8 cellular contexts compared by ENCODE assay signal in the genomic region with DNA sequence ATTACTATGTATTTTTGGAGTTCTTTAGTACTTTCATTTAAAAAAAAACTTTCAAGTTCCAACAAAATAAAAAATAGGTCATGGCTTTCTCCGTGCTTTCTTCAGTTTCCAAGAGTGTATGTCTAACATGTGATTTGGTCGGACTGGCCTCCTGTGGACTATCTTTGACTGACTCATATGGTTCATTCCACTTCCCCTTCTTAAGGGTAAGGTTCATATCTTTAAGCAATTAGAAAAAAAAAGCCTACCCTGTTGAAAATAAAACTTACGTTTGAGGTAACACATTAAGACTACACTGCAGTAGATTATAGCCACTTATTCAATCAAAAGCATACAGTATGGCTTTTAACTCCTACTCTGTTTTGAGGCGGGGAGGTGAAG.
DNase-seq lines count a peak whose midpoint lies in the region; ATAC-seq and TF ChIP-seq lines count a peak whose summit lies in the region.

No MANE protein-coding gene starts in this region.

- no peak for TF ChIP-seq CTCF in AG09309 (IDR thresholded peaks at IDR 0.05; ENCODE audit: control insufficient read depth, insufficient read depth, low read depth, low read length, missing control alignments)

- H3K4me2 ChIP-seq in skeletal muscle satellite cell (ENCODE audit: low read length): peak overlapping the region; percentile 27

- H3K4me3 ChIP-seq in AG09309 (ENCODE audit: control insufficient read depth, low read depth, low read length) (no peak overlapping the region), skeletal muscle satellite cell (ENCODE audit: low read length) (no peak overlapping the region)

- POLR2A ChIA-PET in naive thymus-derived CD8-positive, alpha-beta T cell (lab: Charles Lee): no interaction called here

- H3K9me3 ChIP-seq in skeletal muscle satellite cell (replicated peaks; ENCODE audit: low read length): no peaks in the 10 kb centered on the region

- H3K36me3 Mint-ChIP-seq in activated naive CD8-positive, alpha-beta T cell treated with anti-CD3 and anti-CD28 coated beads, Interleukin-2, amount 50 U/mL, for 24 hours (ENCODE audit: low read depth): no peaks in the 10 kb centered on the region
- no peaks in the 10 kb centered on the region for H3K36me3 Mint-ChIP-seq in naive thymus-derived CD8-positive, alpha-beta T cell

- ATAC-seq in GM19395 (IDR thresholded peaks at IDR 0.05; ENCODE audit: unreplicated experiment) (peak; percentile 99), HG03175 (IDR thresholded peaks at IDR 0.05; ENCODE audit: unreplicated experiment) (peak; percentile 100)
- peak; percentile 72 for ATAC-seq in activated naive CD8-positive, alpha-beta T cell treated with anti-CD3 and anti-CD28 coated beads, Interleukin-2, amount 50 U/mL, for 24 hours
- no peak for ATAC-seq in naive thymus-derived CD8-positive, alpha-beta T cell

- H3K9ac ChIP-seq in skeletal muscle satellite cell (ENCODE audit: low read depth, low read length): no peak overlapping the region

- peak; percentile 53 for DNase-seq in AG09309 (ENCODE audit: low read depth)
- no peak for DNase-seq in activated naive CD8-positive, alpha-beta T cell treated with anti-CD3 and anti-CD28 coated beads, Interleukin-2, amount 50 U/mL, for 24 hours
- no peak for DNase-seq in naive thymus-derived CD8-positive, alpha-beta T cell
- no peak for DNase-seq in NCI-H1092 (lab: John Stamatoyannopoulos, UW)
- no peak for DNase-seq in dedifferentiated amniotic fluid mesenchymal stem cell (ENCODE audit: extremely low spot score)

- no peaks in the 10 kb centered on the region for H3K27me3 Mint-ChIP-seq in activated naive CD8-positive, alpha-beta T cell treated with anti-CD3 and anti-CD28 coated beads, Interleukin-2, amount 50 U/mL, for 24 hours
- H3K27me3 Mint-ChIP-seq in naive thymus-derived CD8-positive, alpha-beta T cell: peaks cover 0 to 1% (median 0%) of the 10 kb centered on the region in 5 donors

- peaks cover 18% of the 10 kb centered on the region for H3K4me1 Mint-ChIP-seq in activated naive CD8-positive, alpha-beta T cell treated with anti-CD3 and anti-CD28 coated beads, Interleukin-2, amount 50 U/mL, for 24 hours
- H3K4me1 Mint-ChIP-seq in naive thymus-derived CD8-positive, alpha-beta T cell: peaks cover 0 to 14% (median 8%) of the 10 kb centered on the region in 4 donors

- H3K36me3 ChIP-seq in skeletal muscle satellite cell (ENCODE audit: insufficient read depth, low read length): no peaks in the 10 kb centered on the region

- peaks cover 19% of the 10 kb centered on the region for H3K4me1 ChIP-seq in skeletal muscle satellite cell (ENCODE audit: control insufficient read depth, insufficient read depth, low read length)

- no peak overlapping the region for H3K4me3 Mint-ChIP-seq in activated naive CD8-positive, alpha-beta T cell treated with anti-CD3 and anti-CD28 coated beads, Interleukin-2, amount 50 U/mL, for 24 hours
- H3K4me3 Mint-ChIP-seq in naive thymus-derived CD8-positive, alpha-beta T cell: no peak overlapping the region

- no peaks in the 10 kb centered on the region for H3K27me3 ChIP-seq in skeletal muscle satellite cell (ENCODE audit: control insufficient read depth, insufficient read depth, low read length)

- no peaks in the 10 kb centered on the region for H3K9me3 Mint-ChIP-seq in activated naive CD8-positive, alpha-beta T cell treated with anti-CD3 and anti-CD28 coated beads, Interleukin-2, amount 50 U/mL, for 24 hours
- H3K9me3 Mint-ChIP-seq in naive thymus-derived CD8-positive, alpha-beta T cell: peaks cover 0 to 2% (median 0%) of the 10 kb centered on the region in 9 donors

- peak overlapping the region; percentile 19 for H3K27ac Mint-ChIP-seq in activated naive CD8-positive, alpha-beta T cell treated with anti-CD3 and anti-CD28 coated beads, Interleukin-2, amount 50 U/mL, for 24 hours
- peak overlapping the region in 2 of 10 donors; percentile 7 to 40 for H3K27ac Mint-ChIP-seq in naive thymus-derived CD8-positive, alpha-beta T cell

Comparison
In these comparisons a context has a peak if more than half of its experiments do, and no peak if none do; other contexts are left out.
1. ATAC-seq: peak in GM19395 (single experiment), HG03175 (single experiment) and activated naive CD8-positive, alpha-beta T cell treated with anti-CD3 and anti-CD28 coated beads, Interleukin-2, amount 50 U/mL, for 24 hours (single experiment); none in naive thymus-derived CD8-positive, alpha-beta T cell (0 of 2).